Comparison of ENCODE assay signal across 21 cellular contexts in genomic region chr1:173871500-173871899, GRCh38. TPM values are rescaled to one million over a fixed set of nuclear protein-coding genes. Genes with fewer than 3 reads are reported as not detected.
DNase-seq lines count a peak whose midpoint lies in the region; ATAC-seq and TF ChIP-seq lines count a peak whose summit lies in the region.
"Had no signal": no experiment of that assay in that cellular context is flagged by ENCODE, and none has a peak within 500 bp of the region (broad histone marks: within the 10 kb centered on the region; RNA-seq: fewer than 3 reads in every experiment).

No MANE protein-coding gene starts in this region.

- BruUV-seq in mammary epithelial cell (replicated peaks; lab: Mats Ljungman, UMichigan) (no TSS peak), OCI-LY7 (replicated peaks; lab: Mats Ljungman, UMichigan) (no TSS peak)

- H2AFZ ChIP-seq in mammary epithelial cell (ENCODE audit: low read depth, low read length), result no peak overlapping the region
- peak overlapping the region; percentile 62; the same call in 1 of the 2 replicates for H2AFZ ChIP-seq in OCI-LY7 (ENCODE audit: low read length)

- H3K4me3 ChIP-seq in breast epithelium (no peak overlapping the region), mammary epithelial cell (replicated peaks in 1 of 3; ENCODE audit: insufficient read depth in 1 of 3, low read depth in 2 of 3, low read length in 3 of 3) (no peak overlapping the region), OCI-LY7 (ENCODE audit: low read depth, low read length, poor library complexity, severe bottlenecking) (peak overlapping the region; percentile 98), subcutaneous abdominal adipose tissue (ENCODE audit: low read depth in 1 of 5, low read length in 5 of 5) (peak overlapping the region in 2 of 5 donors; percentile 7 to 25)
- H3K4me3 ChIP-seq in effector memory CD4-positive, alpha-beta T cell (ENCODE audit: insufficient read depth, low read depth, low read length, poor library complexity, severe bottlenecking), result no peak overlapping the region
- H3K4me3 ChIP-seq: mucosa of descending colon, pancreas, thoracic aorta had no signal

- CTCF ChIA-PET in mammary epithelial cell (lab: Charles Lee; ENCODE audit: low non-redundant PET) (no interaction called here), OCI-LY7 (lab: Charles Lee; ENCODE audit: unreplicated experiment) (no interaction called here)

- H3K36me3 ChIP-seq in breast epithelium, result no peaks in the 10 kb centered on the region
- H3K36me3 ChIP-seq in mammary epithelial cell (ENCODE audit: insufficient read depth, low read length), result peaks cover 4% of the 10 kb centered on the region
- peaks cover 57% of the 10 kb centered on the region for H3K36me3 ChIP-seq in OCI-LY7 (ENCODE audit: insufficient read depth, low read length)
- peaks cover 4% of the 10 kb centered on the region for H3K36me3 ChIP-seq in effector memory CD4-positive, alpha-beta T cell (ENCODE audit: control insufficient read depth, insufficient read depth, low read length)
- peaks cover 12 to 40% (median 25%) of the 10 kb centered on the region in 5 donors for H3K36me3 ChIP-seq in subcutaneous abdominal adipose tissue (ENCODE audit: control insufficient read depth in 5 of 5, insufficient read depth in 5 of 5, low read length in 5 of 5)

- H3K9me2 ChIP-seq in OCI-LY7 (ENCODE audit: insufficient read depth, low read length), result no peaks in the 10 kb centered on the region

- H3K27ac ChIP-seq in breast epithelium (peak overlapping the region; percentile 39 to 96), mammary epithelial cell (ENCODE audit: insufficient read depth, low read depth, low read length) (no peak overlapping the region), OCI-LY7 (ENCODE audit: low read depth, low read length, poor library complexity, severe bottlenecking) (peak overlapping the region; percentile 91), subcutaneous abdominal adipose tissue (ENCODE audit: low read depth, low read length) (peak overlapping the region; percentile 27)
- H3K27ac ChIP-seq in effector memory CD4-positive, alpha-beta T cell (ENCODE audit: insufficient read depth, low read length, poor library complexity, severe bottlenecking), result peak overlapping the region; percentile 18
- H3K27ac ChIP-seq: thoracic aorta had no signal

- H3K79me2 ChIP-seq in mammary epithelial cell (ENCODE audit: insufficient read depth, low read length) (peaks cover 18% of the 10 kb centered on the region), OCI-LY7 (ENCODE audit: insufficient read depth, low read depth, low read length) (peaks cover 44% of the 10 kb centered on the region)

- peaks cover 0 to 4% of the 10 kb centered on the region in 2 donors for H3K4me1 ChIP-seq in breast epithelium
- H3K4me1 ChIP-seq in mammary epithelial cell (ENCODE audit: insufficient read depth, low read length), result peaks cover 6% of the 10 kb centered on the region
- H3K4me1 ChIP-seq in OCI-LY7 (ENCODE audit: insufficient read depth, low read length, poor library complexity, severe bottlenecking), result peaks cover 26% of the 10 kb centered on the region
- peaks cover 22% of the 10 kb centered on the region for H3K4me1 ChIP-seq in effector memory CD4-positive, alpha-beta T cell (ENCODE audit: control insufficient read depth, insufficient read depth, low read length, poor library complexity, severe bottlenecking)
- peaks cover 0 to 44% (median 36%) of the 10 kb centered on the region in 5 donors for H3K4me1 ChIP-seq in subcutaneous abdominal adipose tissue (ENCODE audit: control insufficient read depth in 5 of 5, insufficient read depth in 5 of 5, low read length in 5 of 5)

- H3K27me3 ChIP-seq in breast epithelium (no peaks in the 10 kb centered on the region), mammary epithelial cell (ENCODE audit: insufficient read depth, low read length) (no peaks in the 10 kb centered on the region), subcutaneous abdominal adipose tissue (ENCODE audit: control insufficient read depth in 5 of 5, insufficient read depth in 4 of 5, low read length in 5 of 5) (no peaks in the 10 kb centered on the region)
- H3K27me3 ChIP-seq in effector memory CD4-positive, alpha-beta T cell (replicated peaks; ENCODE audit: control insufficient read depth, insufficient read depth, low read length, poor library complexity, severe bottlenecking), result no peaks in the 10 kb centered on the region
- H3K27me3 ChIP-seq: pancreas had no signal

- dilution Hi-C loops in mammary epithelial cell (cut with HindIII; ENCODE audit: low sequenced_read_pairs), result no loop called here

- POLR2A ChIA-PET in OCI-LY7 (lab: Charles Lee), result interaction anchor here (0.6 to 2.5 kb wide), 2 partner anchors 14 to 189 kb away, joined by 4 to 6 read pairs; no protein-coding TSS in a partner anchor

- TF ChIP-seq POLR2A in breast epithelium (IDR thresholded peaks at IDR 0.05), result no peak

- intact Hi-C loops in breast epithelium (cut with DNase I; ENCODE audit: low total_unique reads), result no loop called here
- intact Hi-C loops in mammary epithelial cell (cut with micrococcal nuclease), result no loop called here
- intact Hi-C loops in OCI-LY7 (cut with micrococcal nuclease; ENCODE audit: unreplicated experiment), result no loop called here

- 92% methylated on average over 2 of the region's 2 CpGs for WGBS in mammary epithelial cell (ENCODE audit: low coverage, missing lambda C conversion rate)

- DNase-seq in breast epithelium (ENCODE audit: low spot score in 2 of 2), result no peak
- DNase-seq in mammary epithelial cell, result no peak
- DNase-seq in OCI-LY7 (ENCODE audit: low spot score), result peak; percentile 29
- no peak for DNase-seq in effector memory CD4-positive, alpha-beta T cell
- DNase-seq in SIG-M5 treated with dmso at 0.1 percent for 504 hours (lab: John Stamatoyannopoulos, UW; ENCODE audit: unreplicated experiment), result no peak
- DNase-seq in foreskin melanocyte, result no peak
- DNase-seq: aorta, KG1, left colon, mucosa of descending colon, NCI-H1092 treated with DMSO at 0.1 percent for 48 hours, NCI-H2107, NCI-H524, pancreas, Right ventricle myocardium superior had no signal

- ATAC-seq in GM18861 (IDR thresholded peaks at IDR 0.05; ENCODE audit: unreplicated experiment), result no peak
- ATAC-seq: left colon, mucosa of descending colon, pancreas had no signal

- H3K4me2 ChIP-seq in mammary epithelial cell (ENCODE audit: insufficient read depth, low read depth, low read length) (no peak overlapping the region), OCI-LY7 (ENCODE audit: low read length) (peak overlapping the region; percentile 96)

- H3K9me3 ChIP-seq in breast epithelium, result no peaks in the 10 kb centered on the region
- H3K9me3 ChIP-seq in mammary epithelial cell (replicated peaks; ENCODE audit: insufficient read depth, low read length), result no peaks in the 10 kb centered on the region
- H3K9me3 ChIP-seq in OCI-LY7 (ENCODE audit: low read length), result no peaks in the 10 kb centered on the region
- no peaks in the 10 kb centered on the region for H3K9me3 ChIP-seq in effector memory CD4-positive, alpha-beta T cell (ENCODE audit: control insufficient read depth, low read length)
- no peaks in the 10 kb centered on the region for H3K9me3 ChIP-seq in subcutaneous abdominal adipose tissue (ENCODE audit: control insufficient read depth in 5 of 5, low read length in 5 of 5)
- H3K9me3 ChIP-seq: mucosa of descending colon, pancreas, thoracic aorta had no signal

- no peak for TF ChIP-seq CTCF in breast epithelium (IDR thresholded peaks at IDR 0.05)
- TF ChIP-seq CTCF in mammary epithelial cell (conservative IDR thresholded peaks at IDR 0.05 in 1 of 2, IDR thresholded peaks at IDR 0.05 in 1 of 2; ENCODE audit: extremely low read depth in 1 of 2, insufficient read depth in 1 of 2, low read depth in 1 of 2, low read length in 2 of 2), result no peak
- TF ChIP-seq CTCF in OCI-LY7 (conservative IDR thresholded peaks at IDR 0.05; ENCODE audit: low read length), result 0 out of 2 replicates have a peak, but pooled peaks have one; percentile 35

- H4K20me1 ChIP-seq in mammary epithelial cell (ENCODE audit: insufficient read depth, low read length), result no peaks in the 10 kb centered on the region
- H4K20me1 ChIP-seq in OCI-LY7 (ENCODE audit: insufficient read depth, low read length), result peaks cover 5% of the 10 kb centered on the region; the same call in 1 of the 2 replicates

- in situ Hi-C loops in mammary epithelial cell (cut with MboI; ENCODE audit: low sequenced_read_pairs in 2 of 2), result no loop called here

- H3K9ac ChIP-seq in mammary epithelial cell (ENCODE audit: insufficient read depth, low read length) (no peak overlapping the region), subcutaneous abdominal adipose tissue (ENCODE audit: low read length in 5 of 5) (no peak overlapping the region)

RNA-seq across cellular contexts. Expression of gene ZBTB37, which starts 3.3 kb away (rescaled TPM):
- total RNA-seq in breast epithelium, result 10 to 100 TPM; 10.2 to 15.7 (median 15.4) TPM
- 1 to 10 TPM; 5.5 to 5.6 TPM for total RNA-seq in mammary epithelial cell
- polyA plus RNA-seq in mammary epithelial cell, result 1.7 TPM
- 4.8 TPM for polyA minus RNA-seq in mammary epithelial cell
- 10.9 TPM in 2 replicates for total RNA-seq in OCI-LY7 (2014; rRNA removed; shearing (Covaris generic))
- total RNA-seq in OCI-LY7 (2022), result 23.7 and 23.9 TPM in 2 replicates

RNA-seq across cellular contexts. Expression of gene GAS5, which starts 3.7 kb away (rescaled TPM):
- total RNA-seq in breast epithelium (100 to 1,000 TPM; 320 to 763 (median 754) TPM), mammary epithelial cell (100 to 1,000 TPM; 396 to 722 TPM), OCI-LY7 (2022) (901 and 987 TPM in 2 replicates)
- 459 TPM for polyA plus RNA-seq in mammary epithelial cell
- 174 TPM for polyA minus RNA-seq in mammary epithelial cell
- 899 and 1,026 TPM in 2 replicates for total RNA-seq in OCI-LY7 (2014; rRNA removed; shearing (Covaris generic))

RNA-seq across cellular contexts. Expression of gene SERPINC1, which starts 45.6 kb away (rescaled TPM):
- total RNA-seq in breast epithelium, result under 1 TPM in 1 of 3 donors, not detected in 2; 0.32 TPM
- total RNA-seq in mammary epithelial cell, result under 1 TPM in 1 of 2 donors, not detected in 1; 0.17 TPM
- 0.09 TPM for polyA plus RNA-seq in mammary epithelial cell
- not detected for polyA minus RNA-seq in mammary epithelial cell
- total RNA-seq in OCI-LY7 (2014; rRNA removed; shearing (Covaris generic)), result not detected in 2 replicates
- total RNA-seq in OCI-LY7 (2022), result not detected in 2 replicates
- total RNA-seq: aorta, frontal cortex, H4, mucosa of descending colon, skeletal muscle tissue, thoracic aorta had no signal
- polyA plus RNA-seq: pancreas had no signal

RNA-seq across cellular contexts. Expression of gene CENPL, which starts 46.8 kb away (rescaled TPM):
- total RNA-seq in breast epithelium, result 1 to 10 TPM; 4.5 to 6.0 (median 4.6) TPM
- total RNA-seq in mammary epithelial cell, result 10 to 100 TPM in 1 of 2 donors, 1 to 10 TPM in 1; 7.7 to 21.6 TPM
- 10.2 TPM for polyA plus RNA-seq in mammary epithelial cell
- polyA minus RNA-seq in mammary epithelial cell, result 9.3 TPM
- total RNA-seq in OCI-LY7 (2014; rRNA removed; shearing (Covaris generic)), result 25.4 and 47.0 TPM in 2 replicates
- 36.1 and 39.3 TPM in 2 replicates for total RNA-seq in OCI-LY7 (2022)

RNA-seq across cellular contexts. Expression of gene DARS2, which starts 47.0 kb away (rescaled TPM):
- 10 to 100 TPM in 2 of 3 donors, 1 to 10 TPM in 1; 9.4 to 15.8 (median 14.1) TPM for total RNA-seq in breast epithelium
- total RNA-seq in mammary epithelial cell, result 10 to 100 TPM; 22.3 to 29.9 TPM
- 32.5 TPM for polyA plus RNA-seq in mammary epithelial cell
- polyA minus RNA-seq in mammary epithelial cell, result 49.3 TPM
- total RNA-seq in OCI-LY7 (2014; rRNA removed; shearing (Covaris generic)), result 42.4 and 45.6 TPM in 2 replicates
- 70.8 and 74.8 TPM in 2 replicates for total RNA-seq in OCI-LY7 (2022)
